8 cellular contexts compared by ENCODE assay signal in genomic region chr11:77474509-77475070, GRCh38. TPM values are rescaled to one million over a fixed set of nuclear protein-coding genes. Genes with fewer than 3 reads are reported as not detected.
DNase-seq lines count a peak whose midpoint lies in the region; ATAC-seq, FAIRE-seq and TF ChIP-seq lines count a peak whose summit lies in the region.

No MANE protein-coding gene starts in this region.

- peak overlapping the region; percentile 79 for H3K4me3 Mint-ChIP-seq in activated T-helper 1 cell treated with anti-CD3 and anti-CD28 coated beads, Interleukin-12 subunit alpha, Interleukin-12 subunit beta, Interleukin-2, Interleukin-4 antibody, amounts not matched to agents 30 ng/mL and 10 ng/mL and 1 ng/mL, durations not matched to agents 14 hours and 24 hours and 36 hours

- peak overlapping the region; percentile 97 for H3K4me2 ChIP-seq in smooth muscle cell

- H3K27me3 Mint-ChIP-seq in activated T-helper 1 cell treated with anti-CD3 and anti-CD28 coated beads, Interleukin-12 subunit alpha, Interleukin-12 subunit beta, Interleukin-2, Interleukin-4 antibody, amounts not matched to agents 30 ng/mL and 10 ng/mL and 1 ng/mL, durations not matched to agents 14 hours and 24 hours and 36 hours (ENCODE audit: insufficient read depth) = peaks cover 22% of the 10 kb centered on the region

- H3K27ac Mint-ChIP-seq in activated T-helper 1 cell treated with anti-CD3 and anti-CD28 coated beads, Interleukin-12 subunit alpha, Interleukin-12 subunit beta, Interleukin-2, Interleukin-4 antibody, amounts not matched to agents 30 ng/mL and 10 ng/mL and 1 ng/mL, durations not matched to agents 14 hours and 24 hours and 36 hours = peak overlapping the region; percentile 74

- intact Hi-C loops in activated T-helper 1 cell treated with anti-CD3 and anti-CD28 coated beads, Interleukin-12 subunit alpha, Interleukin-12 subunit beta, Interleukin-2, Interleukin-4 antibody, amounts not matched to agents 30 ng/mL and 10 ng/mL and 1 ng/mL, durations not matched to agents 14 hours and 24 hours and 36 hours (cut with micrococcal nuclease) = loop anchor here (10.0 kb wide), 1 partner anchor 120 kb away; no protein-coding TSS in a partner anchor

- no peaks in the 10 kb centered on the region for H3K9me3 Mint-ChIP-seq in activated T-helper 1 cell treated with anti-CD3 and anti-CD28 coated beads, Interleukin-12 subunit alpha, Interleukin-12 subunit beta, Interleukin-2, Interleukin-4 antibody, amounts not matched to agents 30 ng/mL and 10 ng/mL and 1 ng/mL, durations not matched to agents 14 hours and 24 hours and 36 hours

- peaks cover 6% of the 10 kb centered on the region for H3F3A ChIP-seq in smooth muscle cell (ENCODE audit: low read depth)

- H3K4me1 Mint-ChIP-seq in activated T-helper 1 cell treated with anti-CD3 and anti-CD28 coated beads, Interleukin-12 subunit alpha, Interleukin-12 subunit beta, Interleukin-2, Interleukin-4 antibody, amounts not matched to agents 30 ng/mL and 10 ng/mL and 1 ng/mL, durations not matched to agents 14 hours and 24 hours and 36 hours (ENCODE audit: low read depth) = peaks cover 27% of the 10 kb centered on the region

- TF ChIP-seq POLR2A in GM12891 (IDR thresholded peaks at IDR 0.05; ENCODE audit: low read depth, low read length) = no peak

- H3K4me3 ChIP-seq in HL-60 (replicated peaks; ENCODE audit: insufficient read depth, low read length) (peak overlapping the region; percentile 61), iPS-11a (ENCODE audit: low read depth, low read length) (peak overlapping the region; percentile 13), smooth muscle cell (peak overlapping the region; percentile 78)

- no peaks in the 10 kb centered on the region for H3K36me3 Mint-ChIP-seq in activated T-helper 1 cell treated with anti-CD3 and anti-CD28 coated beads, Interleukin-12 subunit alpha, Interleukin-12 subunit beta, Interleukin-2, Interleukin-4 antibody, amounts not matched to agents 30 ng/mL and 10 ng/mL and 1 ng/mL, durations not matched to agents 14 hours and 24 hours and 36 hours (ENCODE audit: low read depth)

- no peaks in the 10 kb centered on the region for H3K79me2 ChIP-seq in smooth muscle cell (ENCODE audit: low read depth)

- H3K4me1 ChIP-seq in smooth muscle cell (ENCODE audit: low read depth) = peaks cover 15% of the 10 kb centered on the region

- H3K36me3 ChIP-seq in smooth muscle cell (ENCODE audit: low read depth) = no peaks in the 10 kb centered on the region

- peak overlapping the region; percentile 80 for H3K9ac ChIP-seq in smooth muscle cell (ENCODE audit: low read depth)

- H2AFZ ChIP-seq in smooth muscle cell (ENCODE audit: low read depth) = peak overlapping the region; percentile 59

- H3K27ac ChIP-seq in HL-60 (replicated peaks) (no peak overlapping the region; the same call in 1 of the 2 replicates), smooth muscle cell (ENCODE audit: low read depth) (no peak overlapping the region)

- H4K20me1 ChIP-seq in smooth muscle cell (ENCODE audit: low read depth) = no peaks in the 10 kb centered on the region

- WGBS in smooth muscle cell (ENCODE audit: low lambda C conversion rate) = 60% methylated on average over 17 of the region's 17 CpGs

- DNase-seq in HL-60 (ENCODE audit: low read depth in 1 of 2, low spot score in 1 of 2) (no peak), smooth muscle cell (lab: John Stamatoyannopoulos, UW; ENCODE audit: unreplicated experiment) (no peak), HCEC 1CT (no peak), GM12891 (ENCODE audit: insufficient read length, low spot score) (no peak), cortex of kidney (lab: John Stamatoyannopoulos, UW) (no peak)
- DNase-seq in activated T-helper 1 cell treated with anti-CD3 and anti-CD28 coated beads, Interleukin-12 subunit alpha, Interleukin-12 subunit beta, Interleukin-2, Interleukin-4 antibody, amounts not matched to agents 30 ng/mL and 10 ng/mL and 1 ng/mL, durations not matched to agents 14 hours and 24 hours and 36 hours (ENCODE audit: low spot score) = no peak

- no peak for TF ChIP-seq CTCF in HL-60 (IDR thresholded peaks at IDR 0.05; ENCODE audit: insufficient read depth, low read length)
- no peak for TF ChIP-seq CTCF in smooth muscle cell (IDR thresholded peaks at IDR 0.05; ENCODE audit: borderline replicate concordance, insufficient read depth, poor library complexity, severe bottlenecking)

- no peak for ATAC-seq in GM18867 (IDR thresholded peaks at IDR 0.05; ENCODE audit: unreplicated experiment)

- H3K27me3 ChIP-seq in HL-60 (ENCODE audit: insufficient read depth, poor library complexity, severe bottlenecking) (no peaks in the 10 kb centered on the region), smooth muscle cell (ENCODE audit: low read depth) (no peaks in the 10 kb centered on the region)

- no peak for FAIRE-seq in GM12891 (lab: Jason Lieb, UNC)

- no peaks in the 10 kb centered on the region for H3K9me3 ChIP-seq in smooth muscle cell (replicated peaks; ENCODE audit: low read depth)

TF ChIP-seq in GM12891, 5 proteins besides CTCF, POLR2A, EP300 and RAD21:
- TF ChIP-seq POLR2AphosphoS5 (IDR thresholded peaks at IDR 0.05; ENCODE audit: low read depth, low read length) = no peak
- no peak for TF ChIP-seq TAF1 (IDR thresholded peaks at IDR 0.05; ENCODE audit: low read depth, low read length)
- no peak for TF ChIP-seq SPI1 (IDR thresholded peaks at IDR 0.05; ENCODE audit: low read depth, low read length)
- TF ChIP-seq POU2F2 (IDR thresholded peaks at IDR 0.05; ENCODE audit: low read depth, low read length) = no peak
- no peak for TF ChIP-seq PAX5 (IDR thresholded peaks at IDR 0.05; ENCODE audit: insufficient read depth, low read length, severe bottlenecking)

RNA-seq across cellular contexts. Expression of gene PAK1, which starts 0.7 kb away (rescaled TPM):
- 33.1 and 38.4 TPM in 2 replicates for total RNA-seq in activated T-helper 1 cell treated with anti-CD3 and anti-CD28 coated beads, Interleukin-12 subunit alpha, Interleukin-12 subunit beta, Interleukin-2, Interleukin-4 antibody, amounts not matched to agents 30 ng/mL and 10 ng/mL and 1 ng/mL, durations not matched to agents 14 hours and 24 hours and 36 hours
- total RNA-seq in smooth muscle cell = 31.7 and 40.6 TPM in 2 replicates
- 20.5 and 22.4 TPM in 2 replicates for polyA plus RNA-seq in smooth muscle cell
- 74.0 TPM for polyA plus RNA-seq in GM12891 (2012; ENCODE audit: low read depth, missing spikeins)

Comparison
In these comparisons a context has a peak if more than half of its experiments do, and no peak if none do; other contexts are left out.
1. H3K4me3 ChIP-seq: peak in every context shown above with its lines; median percentile 78 in smooth muscle cell; 61 in HL-60; 13 in iPS-11a.